In the genomic region with DNA sequence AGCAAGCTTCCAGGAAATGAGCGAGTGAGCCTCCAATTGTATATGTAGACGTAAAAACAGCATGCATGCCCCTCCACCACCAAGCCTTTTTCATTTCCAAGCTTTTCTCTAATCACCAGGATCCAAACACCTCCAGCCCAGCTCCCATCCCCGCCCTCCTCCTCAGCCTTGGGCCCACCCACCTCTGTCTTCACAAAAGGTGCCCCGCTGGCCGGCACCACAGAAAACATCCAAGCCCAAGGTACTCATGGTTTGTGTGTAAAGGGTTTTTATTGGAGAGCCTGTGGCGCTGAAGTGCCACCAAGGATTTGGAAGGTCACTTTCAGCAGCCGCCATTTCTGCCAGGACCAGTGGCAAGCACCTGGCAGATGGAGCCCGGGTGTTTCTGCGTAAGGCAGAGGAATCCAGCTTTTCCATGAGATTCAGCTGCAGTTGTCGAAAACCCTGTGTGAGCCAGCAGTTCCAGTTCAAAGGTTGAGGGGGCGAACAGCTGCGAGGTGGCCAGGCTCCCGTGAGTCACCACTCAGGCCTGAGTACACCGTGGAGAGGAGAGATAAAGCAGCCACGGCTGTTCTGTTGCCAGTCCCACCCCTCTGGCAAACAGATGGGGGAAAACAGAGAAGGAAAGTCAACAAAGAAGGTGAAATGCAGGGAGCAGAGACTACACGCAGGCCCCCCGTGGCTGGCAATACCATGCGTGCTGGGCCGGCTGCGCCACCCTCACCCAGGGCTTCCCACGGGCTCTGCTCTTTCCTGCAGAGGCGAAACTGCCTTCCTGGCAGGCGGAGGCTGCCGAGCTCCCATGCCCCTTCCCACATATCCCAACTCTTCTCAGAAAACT, we compare ENCODE assay signal across 9 cellular contexts. TPM values are rescaled to one million over a fixed set of nuclear protein-coding genes. Genes with fewer than 3 reads are reported as not detected.
DNase-seq lines count a peak whose midpoint lies in the region; ATAC-seq and TF ChIP-seq lines count a peak whose summit lies in the region.
"Had no signal": no experiment of that assay in that cellular context is flagged by ENCODE, and none has a peak within 500 bp of the region (broad histone marks: within the 10 kb centered on the region; RNA-seq: fewer than 3 reads in every experiment).

No MANE protein-coding gene starts in this region.

- TF ChIP-seq CTCF in BE2C (IDR thresholded peaks at IDR 0.05; ENCODE audit: low read depth, low read length) (no peak), choroid plexus epithelial cell (conservative IDR thresholded peaks at IDR 0.05; ENCODE audit: low read depth, low read length) (no peak)

- H3K36me3 ChIP-seq in BE2C: no peaks in the 10 kb centered on the region
- no peaks in the 10 kb centered on the region for H3K36me3 ChIP-seq in mucosa of rectum (ENCODE audit: control insufficient read depth in 2 of 2, insufficient read depth in 2 of 2, low read length in 2 of 2)

- no peak overlapping the region for H3K4me3 ChIP-seq in BE2C (ENCODE audit: low read depth, low read length)
- no peak overlapping the region for H3K4me3 ChIP-seq in choroid plexus epithelial cell (ENCODE audit: low read depth, low read length)
- no peak overlapping the region for H3K4me3 ChIP-seq in mucosa of rectum (ENCODE audit: low read length in 2 of 2)

- ATAC-seq in HG03175 (IDR thresholded peaks at IDR 0.05; ENCODE audit: unreplicated experiment): no peak

- no peak overlapping the region for H3K9ac ChIP-seq in mucosa of rectum (ENCODE audit: low read depth in 1 of 2, low read length in 2 of 2)

- peak; percentile 86 for DNase-seq in BE2C
- DNase-seq in NCI-H2029 (lab: John Stamatoyannopoulos, UW): peak; percentile 64
- peak; percentile 94 for DNase-seq in choroid plexus epithelial cell (ENCODE audit: low read depth)
- DNase-seq in activated naive CD4-positive, alpha-beta T cell treated with anti-CD3 and anti-CD28 coated beads, Interleukin-2, amount 50 U/mL, for 16 hours: no peak
- no peak for DNase-seq in KBM-7
- no peak for DNase-seq in putamen (ENCODE audit: low spot score)
- DNase-seq: DND-41 had no signal

- no peaks in the 10 kb centered on the region for H3K9me3 ChIP-seq in BE2C
- H3K9me3 ChIP-seq in mucosa of rectum (ENCODE audit: control insufficient read depth in 2 of 2, low read length in 2 of 2): no peaks in the 10 kb centered on the region

- H3K27me3 ChIP-seq in BE2C: no peaks in the 10 kb centered on the region
- H3K27me3 ChIP-seq in mucosa of rectum (ENCODE audit: control insufficient read depth in 2 of 2, insufficient read depth in 2 of 2, low read length in 2 of 2): no peaks in the 10 kb centered on the region

- in situ Hi-C loops in KBM-7 (cut with MboI; ENCODE audit: low pct_unique_long_range_greater_than_20kb, low sequenced_read_pairs): no loop called here

- H3K4me1 ChIP-seq in BE2C (peaks cover 17% of the 10 kb centered on the region), mucosa of rectum (ENCODE audit: control insufficient read depth in 2 of 2, insufficient read depth in 2 of 2, low read length in 2 of 2) (peaks cover 9 to 23% of the 10 kb centered on the region in 2 donors)

- peak overlapping the region; percentile 52 to 63 for H3K27ac ChIP-seq in mucosa of rectum (ENCODE audit: low read depth in 2 of 2, low read length in 2 of 2)

RNA-seq across cellular contexts. Expression of a gene that starts 38.2 kb away (rescaled TPM):
- 4.3 TPM for polyA plus RNA-seq in BE2C (2012; ENCODE audit: insufficient read depth, insufficient read length, low read depth)

Comparison
In these comparisons a context has a peak if more than half of its experiments do, and no peak if none do; other contexts are left out.
1. DNase-seq: peak in BE2C (single experiment), NCI-H2029 (single experiment) and choroid plexus epithelial cell (single experiment); none in activated naive CD4-positive, alpha-beta T cell treated with anti-CD3 and anti-CD28 coated beads, Interleukin-2, amount 50 U/mL, for 16 hours (single experiment), KBM-7 (single experiment) and putamen (single experiment).